Comparison of ENCODE assay signal across 2 cellular contexts in the genomic region with DNA sequence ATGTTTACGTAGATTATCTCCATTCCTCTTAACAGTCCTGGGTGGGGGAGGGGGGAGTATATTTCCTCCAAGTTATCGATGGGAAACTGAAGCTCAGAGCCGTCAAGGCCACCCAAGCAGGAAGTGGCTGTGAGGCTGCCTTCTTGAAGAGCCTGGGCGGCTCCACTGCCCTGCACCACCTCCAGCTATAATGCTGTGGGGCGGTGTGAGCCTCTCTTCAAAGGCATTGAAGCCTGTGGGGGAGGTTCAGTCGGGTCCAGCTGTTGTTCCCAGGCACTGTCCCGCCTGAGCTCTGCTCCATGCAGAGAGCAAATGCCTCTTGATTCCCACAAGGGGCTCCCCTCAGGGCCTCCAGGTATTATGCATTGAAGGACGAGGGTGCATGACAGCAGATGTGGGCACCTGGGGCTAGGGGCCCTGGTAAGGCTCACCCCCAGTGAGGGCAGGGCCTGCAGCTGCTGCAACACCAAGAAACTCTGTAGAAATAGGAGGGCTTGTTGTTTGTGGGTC.
TF ChIP-seq lines count a peak whose summit lies in the region.

No MANE protein-coding gene starts in this region.

TF ChIP-seq in GM23338, 12 proteins besides CTCF, POLR2A, EP300 and RAD21 (continued from another document):
- TF ChIP-seq, protein P1, sequence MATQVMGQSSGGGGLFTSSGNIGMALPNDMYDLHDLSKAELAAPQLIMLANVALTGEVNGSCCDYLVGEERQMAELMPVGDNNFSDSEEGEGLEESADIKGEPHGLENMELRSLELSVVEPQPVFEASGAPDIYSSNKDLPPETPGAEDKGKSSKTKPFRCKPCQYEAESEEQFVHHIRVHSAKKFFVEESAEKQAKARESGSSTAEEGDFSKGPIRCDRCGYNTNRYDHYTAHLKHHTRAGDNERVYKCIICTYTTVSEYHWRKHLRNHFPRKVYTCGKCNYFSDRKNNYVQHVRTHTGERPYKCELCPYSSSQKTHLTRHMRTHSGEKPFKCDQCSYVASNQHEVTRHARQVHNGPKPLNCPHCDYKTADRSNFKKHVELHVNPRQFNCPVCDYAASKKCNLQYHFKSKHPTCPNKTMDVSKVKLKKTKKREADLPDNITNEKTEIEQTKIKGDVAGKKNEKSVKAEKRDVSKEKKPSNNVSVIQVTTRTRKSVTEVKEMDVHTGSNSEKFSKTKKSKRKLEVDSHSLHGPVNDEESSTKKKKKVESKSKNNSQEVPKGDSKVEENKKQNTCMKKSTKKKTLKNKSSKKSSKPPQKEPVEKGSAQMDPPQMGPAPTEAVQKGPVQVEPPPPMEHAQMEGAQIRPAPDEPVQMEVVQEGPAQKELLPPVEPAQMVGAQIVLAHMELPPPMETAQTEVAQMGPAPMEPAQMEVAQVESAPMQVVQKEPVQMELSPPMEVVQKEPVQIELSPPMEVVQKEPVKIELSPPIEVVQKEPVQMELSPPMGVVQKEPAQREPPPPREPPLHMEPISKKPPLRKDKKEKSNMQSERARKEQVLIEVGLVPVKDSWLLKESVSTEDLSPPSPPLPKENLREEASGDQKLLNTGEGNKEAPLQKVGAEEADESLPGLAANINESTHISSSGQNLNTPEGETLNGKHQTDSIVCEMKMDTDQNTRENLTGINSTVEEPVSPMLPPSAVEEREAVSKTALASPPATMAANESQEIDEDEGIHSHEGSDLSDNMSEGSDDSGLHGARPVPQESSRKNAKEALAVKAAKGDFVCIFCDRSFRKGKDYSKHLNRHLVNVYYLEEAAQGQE (IDR thresholded peaks at IDR 0.05; ENCODE audit: unreplicated experiment), result no peak
- TF ChIP-seq POLR2AphosphoS5 (IDR thresholded peaks at IDR 0.05; ENCODE audit: low read depth), result no peak
- no peak for TF ChIP-seq NANOG (IDR thresholded peaks at IDR 0.05; ENCODE audit: borderline replicate concordance)

TF ChIP-seq in K562, 482 proteins besides CTCF, POLR2A, EP300 and RAD21 (continued from another document):
- TF ChIP-seq, protein P2, sequence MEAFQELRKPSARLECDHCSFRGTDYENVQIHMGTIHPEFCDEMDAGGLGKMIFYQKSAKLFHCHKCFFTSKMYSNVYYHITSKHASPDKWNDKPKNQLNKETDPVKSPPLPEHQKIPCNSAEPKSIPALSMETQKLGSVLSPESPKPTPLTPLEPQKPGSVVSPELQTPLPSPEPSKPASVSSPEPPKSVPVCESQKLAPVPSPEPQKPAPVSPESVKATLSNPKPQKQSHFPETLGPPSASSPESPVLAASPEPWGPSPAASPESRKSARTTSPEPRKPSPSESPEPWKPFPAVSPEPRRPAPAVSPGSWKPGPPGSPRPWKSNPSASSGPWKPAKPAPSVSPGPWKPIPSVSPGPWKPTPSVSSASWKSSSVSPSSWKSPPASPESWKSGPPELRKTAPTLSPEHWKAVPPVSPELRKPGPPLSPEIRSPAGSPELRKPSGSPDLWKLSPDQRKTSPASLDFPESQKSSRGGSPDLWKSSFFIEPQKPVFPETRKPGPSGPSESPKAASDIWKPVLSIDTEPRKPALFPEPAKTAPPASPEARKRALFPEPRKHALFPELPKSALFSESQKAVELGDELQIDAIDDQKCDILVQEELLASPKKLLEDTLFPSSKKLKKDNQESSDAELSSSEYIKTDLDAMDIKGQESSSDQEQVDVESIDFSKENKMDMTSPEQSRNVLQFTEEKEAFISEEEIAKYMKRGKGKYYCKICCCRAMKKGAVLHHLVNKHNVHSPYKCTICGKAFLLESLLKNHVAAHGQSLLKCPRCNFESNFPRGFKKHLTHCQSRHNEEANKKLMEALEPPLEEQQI (IDR thresholded peaks at IDR 0.05), result no peak
- TF ChIP-seq, protein P3, sequence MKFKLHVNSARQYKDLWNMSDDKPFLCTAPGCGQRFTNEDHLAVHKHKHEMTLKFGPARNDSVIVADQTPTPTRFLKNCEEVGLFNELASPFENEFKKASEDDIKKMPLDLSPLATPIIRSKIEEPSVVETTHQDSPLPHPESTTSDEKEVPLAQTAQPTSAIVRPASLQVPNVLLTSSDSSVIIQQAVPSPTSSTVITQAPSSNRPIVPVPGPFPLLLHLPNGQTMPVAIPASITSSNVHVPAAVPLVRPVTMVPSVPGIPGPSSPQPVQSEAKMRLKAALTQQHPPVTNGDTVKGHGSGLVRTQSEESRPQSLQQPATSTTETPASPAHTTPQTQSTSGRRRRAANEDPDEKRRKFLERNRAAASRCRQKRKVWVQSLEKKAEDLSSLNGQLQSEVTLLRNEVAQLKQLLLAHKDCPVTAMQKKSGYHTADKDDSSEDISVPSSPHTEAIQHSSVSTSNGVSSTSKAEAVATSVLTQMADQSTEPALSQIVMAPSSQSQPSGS (CRISPR knock-in tag; IDR thresholded peaks at IDR 0.05), result no peak
- TF ChIP-seq CEBPB (tag; IDR thresholded peaks at IDR 0.05) (no peak), CEBPG (CRISPR knock-in tag; IDR thresholded peaks at IDR 0.05) (peak; percentile 71; the same call in 1 of the 2 replicates), CEBPG (tag; conservative IDR thresholded peaks at IDR 0.05 in 1 of 2, IDR thresholded peaks at IDR 0.05 in 1 of 2) (no peak), YY1 (IDR thresholded peaks at IDR 0.05; ENCODE audit: borderline replicate concordance in 1 of 3, control insufficient read depth in 1 of 3, extremely low read depth in 1 of 3, insufficient read depth in 3 of 3, insufficient read length in 1 of 3, insufficient replicate concordance in 2 of 3, low read depth in 1 of 3, low read length in 2 of 3) (no peak), CCNT2 (IDR thresholded peaks at IDR 0.05; ENCODE audit: borderline replicate concordance, extremely low read depth, insufficient read length, low read depth, low read length) (no peak), MTF1 (CRISPR knock-in tag; IDR thresholded peaks at IDR 0.05; ENCODE audit: borderline replicate concordance) (no peak)
TF ChIP-seq in K562: peak in this region for 7.
